In genomic region chr3:10006048-10006761, GRCh38 we compare ENCODE assay signal across 1 cellular context.
TF ChIP-seq lines count a peak whose summit lies in the region.

No MANE protein-coding gene starts in this region.

TF ChIP-seq in HepG2, 621 proteins besides CTCF, POLR2A, EP300 and RAD21 (continued from another document and continues in another):
- TF ChIP-seq ZBTB46 (CRISPR knock-in tag; IDR thresholded peaks at IDR 0.05; ENCODE audit: borderline replicate concordance) (no peak), SP5 (CRISPR knock-in tag; IDR thresholded peaks at IDR 0.05; ENCODE audit: borderline replicate concordance, low read depth) (peak; percentile 66), ZNF672 (CRISPR knock-in tag; IDR thresholded peaks at IDR 0.05) (no peak), ARNT (IDR thresholded peaks at IDR 0.05) (no peak), GATAD1 (CRISPR knock-in tag; IDR thresholded peaks at IDR 0.05) (0 out of 2 replicates have a peak, but pooled peaks have one; percentile 14), ZNF281 (CRISPR knock-in tag; IDR thresholded peaks at IDR 0.05; ENCODE audit: borderline replicate concordance) (peak; percentile 58; the same call in 1 of the 2 replicates), AKAP8 (CRISPR knock-in tag; IDR thresholded peaks at IDR 0.05) (0 out of 2 replicates have a peak, but pooled peaks have one; percentile 1), HDAC6 (IDR thresholded peaks at IDR 0.05; ENCODE audit: low read depth, low read length) (no peak), ZEB1 (IDR thresholded peaks at IDR 0.05; ENCODE audit: insufficient replicate concordance, low read depth) (peak; percentile 61), ZNF589 (CRISPR knock-in tag; conservative IDR thresholded peaks at IDR 0.05) (no peak), ZSCAN20 (CRISPR knock-in tag; IDR thresholded peaks at IDR 0.05; ENCODE audit: borderline replicate concordance) (no peak), GATAD2A (CRISPR knock-in tag; IDR thresholded peaks at IDR 0.05) (peak; percentile 69; the same call in 1 of the 2 replicates), KAT8 (CRISPR knock-in tag; IDR thresholded peaks at IDR 0.05) (0 out of 2 replicates have a peak, but pooled peaks have one; percentile 34), DMAP1 (CRISPR knock-in tag; IDR thresholded peaks at IDR 0.05) (no peak), RXRA (CRISPR knock-in tag; IDR thresholded peaks at IDR 0.05) (peak; percentile 72; the same call in 1 of the 2 replicates), ZNF576 (CRISPR knock-in tag; IDR thresholded peaks at IDR 0.05) (no peak), RCOR2 (CRISPR knock-in tag; IDR thresholded peaks at IDR 0.05) (0 out of 2 replicates have a peak, but pooled peaks have one; percentile 26), HOXA7 (CRISPR knock-in tag; IDR thresholded peaks at IDR 0.05) (no peak), GFI1 (CRISPR knock-in tag; IDR thresholded peaks at IDR 0.05; ENCODE audit: borderline replicate concordance) (no peak), BHLHE40 (IDR thresholded peaks at IDR 0.05; ENCODE audit: low read length) (0 out of 2 replicates have a peak, but pooled peaks have one; percentile 29), ZNF724P (CRISPR knock-in tag; IDR thresholded peaks at IDR 0.05; ENCODE audit: borderline replicate concordance) (no peak), ZUFSP (CRISPR knock-in tag; IDR thresholded peaks at IDR 0.05; ENCODE audit: borderline replicate concordance) (no peak), ZMYM4 (CRISPR knock-in tag; IDR thresholded peaks at IDR 0.05) (no peak; the same call in 1 of the 2 replicates), CHD4 (IDR thresholded peaks at IDR 0.05; ENCODE audit: borderline replicate concordance, low read length) (no peak), U2AF2 (IDR thresholded peaks at IDR 0.05; ENCODE audit: low read depth, low read length) (no peak), ZNF12 (CRISPR knock-in tag; IDR thresholded peaks at IDR 0.05) (no peak), ADNP (CRISPR knock-in tag; IDR thresholded peaks at IDR 0.05) (no peak), ZNF773 (CRISPR knock-in tag; IDR thresholded peaks at IDR 0.05; ENCODE audit: borderline replicate concordance) (no peak), KDM4B (CRISPR knock-in tag; IDR thresholded peaks at IDR 0.05) (no peak), KDM6A (CRISPR knock-in tag; IDR thresholded peaks at IDR 0.05; ENCODE audit: low read depth) (peak; percentile 63; the same call in 1 of the 2 replicates), JARID2 (CRISPR knock-in tag; IDR thresholded peaks at IDR 0.05; ENCODE audit: insufficient replicate concordance) (no peak), ZFX (CRISPR knock-in tag; IDR thresholded peaks at IDR 0.05; ENCODE audit: low read depth) (no peak), SOX5 (CRISPR knock-in tag; IDR thresholded peaks at IDR 0.05; ENCODE audit: borderline replicate concordance) (peak; percentile 55; the same call in 1 of the 2 replicates), ZNF710 (CRISPR knock-in tag; IDR thresholded peaks at IDR 0.05; ENCODE audit: borderline replicate concordance) (0 out of 2 replicates have a peak, but pooled peaks have one; percentile 28), POGZ (CRISPR knock-in tag; IDR thresholded peaks at IDR 0.05) (0 out of 2 replicates have a peak, but pooled peaks have one; percentile 41), ARID3A (IDR thresholded peaks at IDR 0.05; ENCODE audit: low read depth, low read length) (no peak), ZNF280D (CRISPR knock-in tag; IDR thresholded peaks at IDR 0.05) (no peak), TBX2 (CRISPR knock-in tag; IDR thresholded peaks at IDR 0.05; ENCODE audit: borderline replicate concordance) (peak; percentile 51; the same call in 1 of the 2 replicates), ZNF841 (CRISPR knock-in tag; IDR thresholded peaks at IDR 0.05; ENCODE audit: borderline replicate concordance) (no peak), PATZ1 (CRISPR knock-in tag; IDR thresholded peaks at IDR 0.05) (peak; percentile 59; the same call in 1 of the 2 replicates), ZNF605 (CRISPR knock-in tag; IDR thresholded peaks at IDR 0.05) (no peak), ZNF510 (CRISPR knock-in tag; IDR thresholded peaks at IDR 0.05; ENCODE audit: low read depth) (no peak), ELF1 (CRISPR knock-in tag; IDR thresholded peaks at IDR 0.05) (peak; percentile 45; the same call in 1 of the 2 replicates), HNF4A (CRISPR knock-in tag; IDR thresholded peaks at IDR 0.05) (peak; percentile 89), NR2F1 (CRISPR knock-in tag; IDR thresholded peaks at IDR 0.05) (peak; percentile 67 to 71), ZNF441 (CRISPR knock-in tag; IDR thresholded peaks at IDR 0.05; ENCODE audit: borderline replicate concordance) (no peak), ZNF383 (CRISPR knock-in tag; IDR thresholded peaks at IDR 0.05; ENCODE audit: borderline replicate concordance) (no peak), ZBTB21 (CRISPR knock-in tag; IDR thresholded peaks at IDR 0.05) (no peak), PHF20 (CRISPR knock-in tag; IDR thresholded peaks at IDR 0.05) (no peak), ZBTB25 (CRISPR knock-in tag; IDR thresholded peaks at IDR 0.05) (no peak), ZNF121 (CRISPR knock-in tag; IDR thresholded peaks at IDR 0.05) (no peak), SETDB1 (CRISPR knock-in tag; IDR thresholded peaks at IDR 0.05; ENCODE audit: borderline replicate concordance) (no peak), ZNF850 (CRISPR knock-in tag; conservative IDR thresholded peaks at IDR 0.05) (no peak), ZNF260 (CRISPR knock-in tag; IDR thresholded peaks at IDR 0.05; ENCODE audit: borderline replicate concordance, low read depth) (no peak), SNAPC2 (CRISPR knock-in tag; IDR thresholded peaks at IDR 0.05) (no peak)
